ENCODE assay signal across 16 cellular contexts in genomic region chr22:26675687-26676273, GRCh38. TPM values are rescaled to one million over a fixed set of nuclear protein-coding genes. Genes with fewer than 3 reads are reported as not detected.
DNase-seq lines count a peak whose midpoint lies in the region; ATAC-seq lines count a peak whose summit lies in the region.
"Had no signal": no experiment of that assay in that cellular context is flagged by ENCODE, and none has a peak within 500 bp of the region (broad histone marks: within the 10 kb centered on the region; RNA-seq: fewer than 3 reads in every experiment).

No MANE protein-coding gene starts in this region.

- H3K4me1 Mint-ChIP-seq in activated T-cell treated with anti-CD3 and anti-CD28 coated beads, Interleukin-2, amount 50 U/mL, for 4 hours (ENCODE audit: low read depth) = peaks cover 81% of the 10 kb centered on the region
- H3K4me1 Mint-ChIP-seq in activated naive CD8-positive, alpha-beta T cell treated with anti-CD3 and anti-CD28 coated beads, Interleukin-2, amount 50 U/mL, for 24 hours = peaks cover 77% of the 10 kb centered on the region
- peaks cover 89% of the 10 kb centered on the region for H3K4me1 Mint-ChIP-seq in stimulated activated effector memory CD8-positive, alpha-beta T cell treated with anti-CD3 and anti-CD28 coated beads, Interleukin-12 subunit alpha, Interleukin-12 subunit beta, amount 100 ng/mL, for 72 hours

- H3K9me3 Mint-ChIP-seq in activated T-cell treated with anti-CD3 and anti-CD28 coated beads, Interleukin-2, amount 50 U/mL, for 4 hours = no peaks in the 10 kb centered on the region
- no peaks in the 10 kb centered on the region for H3K9me3 Mint-ChIP-seq in activated naive CD8-positive, alpha-beta T cell treated with anti-CD3 and anti-CD28 coated beads, Interleukin-2, amount 50 U/mL, for 24 hours
- H3K9me3 Mint-ChIP-seq in stimulated activated effector memory CD8-positive, alpha-beta T cell treated with anti-CD3 and anti-CD28 coated beads, Interleukin-12 subunit alpha, Interleukin-12 subunit beta, amount 100 ng/mL, for 72 hours = no peaks in the 10 kb centered on the region

- no peaks in the 10 kb centered on the region for H3K27me3 Mint-ChIP-seq in activated T-cell treated with anti-CD3 and anti-CD28 coated beads, Interleukin-2, amount 50 U/mL, for 4 hours (ENCODE audit: low read depth)
- no peaks in the 10 kb centered on the region for H3K27me3 Mint-ChIP-seq in activated naive CD8-positive, alpha-beta T cell treated with anti-CD3 and anti-CD28 coated beads, Interleukin-2, amount 50 U/mL, for 24 hours

- peaks cover 35% of the 10 kb centered on the region for H3K4me1 ChIP-seq in Karpas-422 (ENCODE audit: low read length)

- ATAC-seq in activated T-cell treated with anti-CD3 and anti-CD28 coated beads, Interleukin-2, amount 50 U/mL, for 4 hours = no peak
- no peak for ATAC-seq in activated naive CD8-positive, alpha-beta T cell treated with anti-CD3 and anti-CD28 coated beads, Interleukin-2, amount 50 U/mL, for 24 hours
- no peak for ATAC-seq in stimulated activated effector memory CD8-positive, alpha-beta T cell treated with anti-CD3 and anti-CD28 coated beads, Interleukin-12 subunit alpha, Interleukin-12 subunit beta, amount 100 ng/mL, for 72 hours
- no peak for ATAC-seq in esophagus mucosa
- no peak for ATAC-seq in GM19467 (IDR thresholded peaks at IDR 0.05; ENCODE audit: unreplicated experiment)
- ATAC-seq: left cardiac atrium had no signal

- H3K9ac ChIP-seq in Karpas-422 (ENCODE audit: low read length) = no peak overlapping the region

- no peaks in the 10 kb centered on the region for H3K9me3 ChIP-seq in Karpas-422 (ENCODE audit: low read length)
- H3K9me3 ChIP-seq: spleen had no signal

- no peaks in the 10 kb centered on the region for H3K9me2 ChIP-seq in Karpas-422 (replicated peaks; ENCODE audit: insufficient read depth, low read length)

- H3K4me3 ChIP-seq in Karpas-422 (ENCODE audit: low read length) = no peak overlapping the region

- peaks cover 31% of the 10 kb centered on the region for H3K79me2 ChIP-seq in Karpas-422 (ENCODE audit: low read length)

- no peaks in the 10 kb centered on the region for H3K36me3 ChIP-seq in Karpas-422 (ENCODE audit: insufficient read depth, low read length)

- peak overlapping the region; percentile 96 for H3K4me3 Mint-ChIP-seq in activated T-cell treated with anti-CD3 and anti-CD28 coated beads, Interleukin-2, amount 50 U/mL, for 4 hours
- H3K4me3 Mint-ChIP-seq in activated naive CD8-positive, alpha-beta T cell treated with anti-CD3 and anti-CD28 coated beads, Interleukin-2, amount 50 U/mL, for 24 hours = peak overlapping the region; percentile 88
- peak overlapping the region; percentile 91 for H3K4me3 Mint-ChIP-seq in stimulated activated effector memory CD8-positive, alpha-beta T cell treated with anti-CD3 and anti-CD28 coated beads, Interleukin-12 subunit alpha, Interleukin-12 subunit beta, amount 100 ng/mL, for 72 hours

- H3K4me2 ChIP-seq in Karpas-422 (ENCODE audit: low read depth, low read length, poor library complexity, severe bottlenecking) = peak overlapping the region; percentile 100

- H4K20me1 ChIP-seq in Karpas-422 (ENCODE audit: insufficient read depth, low read depth, low read length) = no peaks in the 10 kb centered on the region

- H3K27ac ChIP-seq in Karpas-422 (ENCODE audit: low read length) = no peak overlapping the region

- no peak overlapping the region for H2AFZ ChIP-seq in Karpas-422 (ENCODE audit: low read length)

- H3K27ac Mint-ChIP-seq in activated naive CD8-positive, alpha-beta T cell treated with anti-CD3 and anti-CD28 coated beads, Interleukin-2, amount 50 U/mL, for 24 hours = peak overlapping the region; percentile 96
- H3K27ac Mint-ChIP-seq in stimulated activated effector memory CD8-positive, alpha-beta T cell treated with anti-CD3 and anti-CD28 coated beads, Interleukin-12 subunit alpha, Interleukin-12 subunit beta, amount 100 ng/mL, for 72 hours = peak overlapping the region; percentile 98
- H3K27ac Mint-ChIP-seq: progenitor cell of endocrine pancreas had no signal

- H3K27me3 ChIP-seq in Karpas-422 (ENCODE audit: low read length) = no peaks in the 10 kb centered on the region
- H3K27me3 ChIP-seq: spleen had no signal

- H3K36me3 Mint-ChIP-seq in activated T-cell treated with anti-CD3 and anti-CD28 coated beads, Interleukin-2, amount 50 U/mL, for 4 hours (ENCODE audit: insufficient read depth) = peaks cover 7% of the 10 kb centered on the region
- H3K36me3 Mint-ChIP-seq in activated naive CD8-positive, alpha-beta T cell treated with anti-CD3 and anti-CD28 coated beads, Interleukin-2, amount 50 U/mL, for 24 hours (ENCODE audit: low read depth) = peaks cover 4% of the 10 kb centered on the region
- peaks cover 63% of the 10 kb centered on the region for H3K36me3 Mint-ChIP-seq in stimulated activated effector memory CD8-positive, alpha-beta T cell treated with anti-CD3 and anti-CD28 coated beads, Interleukin-12 subunit alpha, Interleukin-12 subunit beta, amount 100 ng/mL, for 72 hours

- DNase-seq in activated T-cell treated with anti-CD3 and anti-CD28 coated beads, Interleukin-2, amount 50 U/mL, for 4 hours = no peak
- DNase-seq in activated T-cell treated with anti-CD3 and anti-CD28 coated beads, Interleukin-2, amount 50 U/mL, for 1 hour = no peak
- no peak for DNase-seq in Karpas-422
- DNase-seq in activated naive CD8-positive, alpha-beta T cell treated with anti-CD3 and anti-CD28 coated beads, Interleukin-2, amount 50 U/mL, for 24 hours = no peak
- no peak for DNase-seq in stimulated activated effector memory CD8-positive, alpha-beta T cell treated with anti-CD3 and anti-CD28 coated beads, Interleukin-12 subunit alpha, Interleukin-12 subunit beta, amount 100 ng/mL, for 72 hours (ENCODE audit: low spot score in 2 of 2)
- DNase-seq in KG1 (lab: John Stamatoyannopoulos, UW) = no peak
- DNase-seq: activated CD4-positive, alpha-beta T cell treated with anti-CD3 and anti-CD28 coated beads for 48 hours; caudate nucleus; effector CD8-positive, alpha-beta T cell; hypothalamus; left cardiac atrium; MV-4-11; spleen had no signal

RNA-seq across cellular contexts. Expression of gene MIAT, which starts 18.4 kb away (rescaled TPM):
- total RNA-seq in activated T-cell treated with anti-CD3 and anti-CD28 coated beads, Interleukin-2, amount 50 U/mL, for 4 hours = 10 to 100 TPM in 1 of 3 donors, 1 to 10 TPM in 2; 3.4 to 11.4 (median 9.8) TPM
- total RNA-seq in Karpas-422 (2014; rRNA removed; shearing (Covaris generic); ENCODE audit: low replicate concordance) = 1.5 and 2.6 TPM in 2 replicates
- 1.1 TPM for total RNA-seq in esophagus mucosa

RNA-seq across cellular contexts. Expression of gene CRYBA4, which starts 54.0 kb away (rescaled TPM):
- total RNA-seq in activated T-cell treated with anti-CD3 and anti-CD28 coated beads, Interleukin-2, amount 50 U/mL, for 4 hours = not detected
- total RNA-seq in Karpas-422 (2014; rRNA removed; shearing (Covaris generic); ENCODE audit: low replicate concordance) = not detected in 2 replicates
- not detected for total RNA-seq in esophagus mucosa
- total RNA-seq: left cardiac atrium, progenitor cell of endocrine pancreas, spleen had no signal

RNA-seq across cellular contexts. Expression of gene CRYBB1, which starts 58.0 kb away (rescaled TPM):
- total RNA-seq in activated T-cell treated with anti-CD3 and anti-CD28 coated beads, Interleukin-2, amount 50 U/mL, for 4 hours = not detected
- 0.22 and 2.2 TPM in 2 replicates for total RNA-seq in Karpas-422 (2014; rRNA removed; shearing (Covaris generic); ENCODE audit: low replicate concordance)
- total RNA-seq in esophagus mucosa = not detected
- total RNA-seq: progenitor cell of endocrine pancreas had no signal
